8 cellular contexts compared by ENCODE assay signal in the genomic region with DNA sequence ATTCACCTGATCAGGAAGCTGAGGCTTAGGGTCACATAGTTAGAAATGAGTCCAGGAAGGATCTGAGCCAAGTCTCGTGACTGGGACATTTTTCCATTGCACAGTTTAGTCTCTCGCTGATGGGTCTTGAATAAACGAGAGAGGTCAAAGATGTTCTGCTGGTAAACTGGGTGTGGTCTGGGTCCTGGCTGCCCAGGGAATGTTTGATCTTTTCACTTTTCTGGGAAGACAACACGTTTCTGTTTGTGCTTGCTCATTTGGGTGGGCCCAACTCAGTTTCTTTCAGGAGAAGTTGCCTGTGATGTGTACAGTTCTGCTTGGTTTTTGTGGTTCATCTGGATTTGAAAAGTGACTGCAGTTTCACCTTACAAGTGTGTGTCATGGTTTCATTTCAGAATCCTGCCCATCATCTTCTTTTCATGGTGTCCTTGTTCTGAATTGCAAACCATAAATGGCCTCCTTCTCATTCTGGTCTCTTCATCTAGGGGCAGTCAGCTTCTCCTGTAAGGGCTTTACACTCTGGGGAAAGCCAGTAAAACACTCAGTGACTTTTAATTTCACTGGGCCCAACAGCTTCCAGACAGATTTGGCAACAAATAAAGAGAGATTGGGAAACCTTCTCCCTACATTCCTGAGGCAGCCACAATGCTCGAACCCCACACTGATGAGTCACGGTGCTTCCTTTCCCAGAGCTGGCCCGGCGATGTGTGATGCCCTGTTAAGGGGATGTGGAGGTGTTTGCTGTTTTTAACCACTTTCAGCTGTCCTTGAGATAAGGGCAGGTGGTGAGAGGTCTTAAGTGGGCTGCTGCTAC. TPM values are rescaled to one million over a fixed set of nuclear protein-coding genes. Genes with fewer than 3 reads are reported as not detected.
DNase-seq lines count a peak whose midpoint lies in the region; ATAC-seq and TF ChIP-seq lines count a peak whose summit lies in the region.
"Had no signal": no experiment of that assay in that cellular context is flagged by ENCODE, and none has a peak within 500 bp of the region (broad histone marks: within the 10 kb centered on the region; RNA-seq: fewer than 3 reads in every experiment).

No MANE protein-coding gene starts in this region.

- H3K4me1 ChIP-seq in SJCRH30 (peaks cover 46% of the 10 kb centered on the region), gastroesophageal sphincter (peaks cover 11 to 29% (median 22%) of the 10 kb centered on the region in 3 donors)

- ATAC-seq in GM18519 (IDR thresholded peaks at IDR 0.05; ENCODE audit: low FRiP score, unreplicated experiment), result peak; percentile 69
- ATAC-seq in HG03025 (IDR thresholded peaks at IDR 0.05; ENCODE audit: low FRiP score, unreplicated experiment), result peak; percentile 70
- peak; percentile 96 for ATAC-seq in gastroesophageal sphincter

- TF ChIP-seq CTCF in gastroesophageal sphincter (IDR thresholded peaks at IDR 0.05), result no peak

- TF ChIP-seq EP300 in gastroesophageal sphincter (IDR thresholded peaks at IDR 0.05), result no peak

- H3K9me3 ChIP-seq in SJCRH30 (replicated peaks) (no peaks in the 10 kb centered on the region), gastroesophageal sphincter (no peaks in the 10 kb centered on the region)

- no peak overlapping the region for H3K4me3 ChIP-seq in SJCRH30
- no peak overlapping the region for H3K4me3 ChIP-seq in gastroesophageal sphincter

- no peaks in the 10 kb centered on the region for H3K36me3 ChIP-seq in SJCRH30
- no peaks in the 10 kb centered on the region for H3K36me3 ChIP-seq in gastroesophageal sphincter

- H3K27me3 ChIP-seq in SJCRH30 (no peaks in the 10 kb centered on the region), gastroesophageal sphincter (peaks cover under 1% of the 10 kb centered on the region)

- H3K27ac ChIP-seq in SJCRH30 (peak overlapping the region; percentile 69), gastroesophageal sphincter (peak overlapping the region; percentile 63 to 76 (median 68)), caudate nucleus (ENCODE audit: low read depth, low read length) (no peak overlapping the region)
- H3K27ac ChIP-seq: VCaP had no signal

- DNase-seq in SJCRH30 (peak; percentile 87 to 91), nucleus accumbens (lab: John Stamatoyannopoulos, UW) (no peak), caudate nucleus (lab: John Stamatoyannopoulos, UW) (no peak)
- peak; percentile 33 for DNase-seq in stimulated activated CD8-positive, alpha-beta memory T cell treated with anti-CD3 and anti-CD28 coated beads, Interleukin-4, amount 100 ng/mL, for 48 hours

- no peak for TF ChIP-seq POLR2A in gastroesophageal sphincter (IDR thresholded peaks at IDR 0.05)

- WGBS in gastroesophageal sphincter (ENCODE audit: low coverage in 1 of 2), 2 donors, result 17 to 36% methylated on average over 5 to 6 of the region's 8 CpGs

RNA-seq across cellular contexts. Expression of gene TACSTD2, which starts 7.2 kb away (rescaled TPM):
- not detected in 2 replicates for total RNA-seq in SJCRH30 (2014; rRNA removed; shearing (Covaris generic))
- 10 to 100 TPM in 1 of 4 donors, 1 to 10 TPM in 3; 1.5 to 39.5 (median 4.5) TPM for total RNA-seq in gastroesophageal sphincter

RNA-seq across cellular contexts. Expression of gene OMA1, which starts 37.8 kb away (rescaled TPM):
- total RNA-seq in SJCRH30 (2014; rRNA removed; shearing (Covaris generic)), result 26.8 and 27.0 TPM in 2 replicates
- 10 to 100 TPM; 29.1 to 54.2 (median 36.6) TPM for total RNA-seq in gastroesophageal sphincter

Comparison
In these comparisons a context has a peak if more than half of its experiments do, and no peak if none do; other contexts are left out.
1. DNase-seq: peak in SJCRH30 (2 of 2) and stimulated activated CD8-positive, alpha-beta memory T cell treated with anti-CD3 and anti-CD28 coated beads, Interleukin-4, amount 100 ng/mL, for 48 hours (single experiment); none in nucleus accumbens (0 of 56) and caudate nucleus (0 of 61).
2. Peak in every context shown above with its lines, with median percentiles within 50 percentile points of each other: ATAC-seq.